Comparison of ENCODE assay signal across 8 cellular contexts in genomic region chr5:76818844-76819831, GRCh38. TPM values are rescaled to one million over a fixed set of nuclear protein-coding genes. Genes with fewer than 3 reads are reported as not detected.
DNase-seq lines count a peak whose midpoint lies in the region; ATAC-seq, FAIRE-seq and TF ChIP-seq lines count a peak whose summit lies in the region.

Gene F2RL1 (plus strand): TSS chr5:76819030. CDS start chr5:76819183, 153 bp downstream.

- H3K4me3 ChIP-seq in PC-9 = peak within 1 kb of the TSS; percentile 95
- H3K4me3 ChIP-seq in thoracic aorta = peak within 1 kb of the TSS; percentile 76

- 0 out of 2 replicates have a peak, but pooled peaks have one; percentile 3 for TF ChIP-seq CTCF in PC-9 (conservative IDR thresholded peaks at IDR 0.05)
- TF ChIP-seq CTCF in neural crest cell (conservative IDR thresholded peaks at IDR 0.05) = no peak
- TF ChIP-seq CTCF in thoracic aorta (IDR thresholded peaks at IDR 0.05) = no peak

- H3K27ac Mint-ChIP-seq in neural crest cell (ENCODE audit: unreplicated experiment) = no peak within 1 kb of the TSS

- peak within 1 kb of the TSS; percentile 79 for H3K4me3 Mint-ChIP-seq in neural crest cell

- H2AFZ ChIP-seq in PC-9 = peak within 1 kb of the TSS; percentile 39; the same call in 1 of the 2 replicates

- TF ChIP-seq POLR2A in H54 (IDR thresholded peaks at IDR 0.05; ENCODE audit: low read depth, low read length) = no peak; the same call in 1 of the 2 replicates

- no peaks in the 10 kb centered on the region for H3K9me3 Mint-ChIP-seq in neural crest cell

- H3K4me2 ChIP-seq in PC-9 = peak within 1 kb of the TSS; percentile 87

- H3K9me3 ChIP-seq in PC-9 (ENCODE audit: insufficient read depth, low read depth) (no peaks in the 10 kb centered on the region), thoracic aorta (no peaks in the 10 kb centered on the region)

- FAIRE-seq in H54 (lab: Jason Lieb, UNC) = no peak
- FAIRE-seq in frontal cortex (lab: Jason Lieb, UNC) = no peak

- peaks cover 2% of the 10 kb centered on the region for H3K36me3 Mint-ChIP-seq in neural crest cell (ENCODE audit: low read depth)

- H4K20me1 ChIP-seq in PC-9 (ENCODE audit: insufficient read depth) = peaks cover 16% of the 10 kb centered on the region

- peaks cover 81% of the 10 kb centered on the region for H3K27me3 Mint-ChIP-seq in neural crest cell (ENCODE audit: low read depth)

- peaks cover 35% of the 10 kb centered on the region for H3F3A ChIP-seq in PC-9 (ENCODE audit: insufficient read depth, low read depth)

- H3K27ac ChIP-seq in PC-9 (peak within 1 kb of the TSS; percentile 91), thoracic aorta (no peak within 1 kb of the TSS)

- peaks cover 13% of the 10 kb centered on the region for H3K4me1 Mint-ChIP-seq in neural crest cell

- no peaks in the 10 kb centered on the region for H3K9me2 ChIP-seq in PC-9 (ENCODE audit: insufficient read depth)

- POLR2A ChIA-PET in PC-9 (lab: Charles Lee; ENCODE audit: unreplicated experiment) = interaction anchor here (0.5 to 1.3 kb wide), 8 partner anchors 12 to 983 kb away, joined by 3 to 15 read pairs (median 4); no protein-coding TSS in a partner anchor

- BruUV-seq in PC-9 (replicated peaks; lab: Mats Ljungman, UMichigan) = TSS peak; percentile 50

- peaks cover 52% of the 10 kb centered on the region for H3K79me2 ChIP-seq in PC-9 (ENCODE audit: low read depth)

- CTCF ChIA-PET in PC-9 (lab: Charles Lee) = interaction anchor here (0.6 to 1.0 kb wide), 3 partner anchors 12 to 210 kb away, joined by 3 read pairs; no protein-coding TSS in a partner anchor

- DNase-seq in H54 (ENCODE audit: insufficient read length, low spot score) (peak; percentile 84), PC-9 (peak; percentile 93 to 94), activated gamma-delta T cell (lab: John Stamatoyannopoulos, UW) (peak; percentile 31), frontal cortex (ENCODE audit: low spot score in 2 of 2) (peak; percentile 40 to 62), neural crest cell (ENCODE audit: low read depth, low spot score) (no peak), thoracic aorta (ENCODE audit: low spot score) (no peak), SHP77 (lab: John Stamatoyannopoulos, UW) (no peak)

- H3K36me3 ChIP-seq in PC-9 (ENCODE audit: low read depth) (0 out of 2 replicates have a peak, but pooled peaks cover 4% of the 10 kb centered on the region), thoracic aorta (no peaks in the 10 kb centered on the region)

- intact Hi-C loops in PC-9 (cut with micrococcal nuclease; ENCODE audit: unreplicated experiment) = loop anchor here (2.0 to 5.0 kb wide), 2 partner anchors 34 to 47 kb away; no protein-coding TSS in a partner anchor

- peaks cover 73% of the 10 kb centered on the region for H3K4me1 ChIP-seq in PC-9 (replicated peaks; ENCODE audit: insufficient read depth)
- peaks cover 0 to 23% of the 10 kb centered on the region in 2 donors for H3K4me1 ChIP-seq in thoracic aorta (ENCODE audit: control insufficient read depth in 1 of 2, low read depth in 2 of 2)

- no peaks in the 10 kb centered on the region for H3K27me3 ChIP-seq in PC-9 (ENCODE audit: insufficient read depth, low read depth)
- no peaks in the 10 kb centered on the region for H3K27me3 ChIP-seq in thoracic aorta (replicated peaks; ENCODE audit: insufficient read depth)

- ATAC-seq in thoracic aorta (ENCODE audit: insufficient number of reproducible peaks, low FRiP score, low read depth) = no peak
- ATAC-seq in GM21528 (IDR thresholded peaks at IDR 0.05; ENCODE audit: low FRiP score, unreplicated experiment) = no peak

RNA-seq across cellular contexts. Expression of gene F2RL1, which starts in this region (rescaled TPM):
- total RNA-seq in PC-9 (2021) = 34.5 and 34.6 TPM in 2 replicates
- total RNA-seq in frontal cortex = 1.2 TPM
- total RNA-seq in neural crest cell = 0.20 and 0.30 TPM in 2 replicates
- total RNA-seq in thoracic aorta = 1 to 10 TPM; 8.3 to 9.1 TPM

Comparison
In these comparisons a context has a peak if more than half of its experiments do, and no peak if none do; other contexts are left out.
1. DNase-seq: peak in H54 (single experiment), PC-9 (2 of 2), activated gamma-delta T cell (single experiment) and frontal cortex (2 of 2); none in neural crest cell (single experiment), thoracic aorta (single experiment) and SHP77 (0 of 2).